2 cellular contexts compared by ENCODE assay signal in the genomic region with DNA sequence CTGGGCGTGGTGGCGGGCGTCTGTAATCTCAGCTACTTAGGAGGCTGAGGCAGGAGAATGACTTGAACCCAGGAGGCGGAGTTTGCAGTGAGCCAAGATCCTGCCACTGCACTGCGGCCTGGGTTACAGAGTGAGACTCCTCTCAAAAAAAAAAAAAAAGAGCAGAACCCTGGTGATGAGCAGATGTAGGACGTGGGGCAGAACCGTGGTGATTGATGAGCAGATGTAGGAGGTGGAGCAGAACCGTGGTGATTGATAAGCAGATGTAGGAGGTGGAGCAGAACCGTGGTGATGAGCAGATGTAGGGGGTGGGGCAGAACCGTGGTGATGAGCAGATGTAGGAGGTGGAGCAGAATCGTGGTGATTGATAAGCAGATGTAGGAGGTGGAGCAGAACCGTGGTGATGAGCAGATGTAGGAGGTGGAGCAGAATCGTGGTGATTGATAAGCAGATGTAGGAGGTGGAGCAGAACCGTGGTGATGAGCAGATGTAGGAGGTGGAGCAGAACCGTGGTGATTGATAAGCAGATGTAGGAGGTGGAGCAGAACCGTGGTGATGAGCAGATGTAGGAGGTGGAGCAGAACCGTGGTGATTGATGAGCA. TPM values are rescaled to one million over a fixed set of nuclear protein-coding genes. Genes with fewer than 3 reads are reported as not detected.
"Had no signal": no experiment of that assay in that cellular context is flagged by ENCODE, and none has a peak within 500 bp of the region (broad histone marks: within the 10 kb centered on the region; RNA-seq: fewer than 3 reads in every experiment).

No MANE protein-coding gene starts in this region.

RNA-seq across cellular contexts. Expression of gene C2CD4C, which starts 28.2 kb away (rescaled TPM):
- total RNA-seq: naive thymus-derived CD8-positive, alpha-beta T cell; osteoblast had no signal
